8 cellular contexts compared by ENCODE assay signal in genomic region chr2:169141713-169142352, GRCh38.
DNase-seq lines count a peak whose midpoint lies in the region; ATAC-seq, FAIRE-seq and TF ChIP-seq lines count a peak whose summit lies in the region.

No MANE protein-coding gene starts in this region.

- POLR2A ChIA-PET in A673 (lab: Charles Lee; ENCODE audit: low non-redundant PET), result no interaction called here
- POLR2A ChIA-PET in Panc1 (lab: Charles Lee), result no interaction called here

- TF ChIP-seq CTCF in A673 (conservative IDR thresholded peaks at IDR 0.05; ENCODE audit: low read depth, low read length) (peak; percentile 83), Panc1 (IDR thresholded peaks at IDR 0.05) (peak; percentile 92), gastroesophageal sphincter (IDR thresholded peaks at IDR 0.05) (peak; percentile 26 to 63 (median 47)), uterus (IDR thresholded peaks at IDR 0.05) (peak; percentile 7 to 37 (median 24))

- H3K4me1 ChIP-seq in A673 (ENCODE audit: insufficient read depth, low read length, poor library complexity, severe bottlenecking) (no peaks in the 10 kb centered on the region), Panc1 (ENCODE audit: control insufficient read depth, insufficient read depth, low read length) (no peaks in the 10 kb centered on the region), gastroesophageal sphincter (no peaks in the 10 kb centered on the region), uterus (no peaks in the 10 kb centered on the region)

- CTCF ChIA-PET in A673 (lab: Charles Lee), result interaction anchor here (0.8 to 1.0 kb wide), 4 partner anchors 8 to 32 kb away, joined by 3 to 7 read pairs (median 5); no protein-coding TSS in a partner anchor
- CTCF ChIA-PET in Panc1 (lab: Charles Lee), result interaction anchor here (1.1 to 1.4 kb wide), 2 partner anchors 10 to 255 kb away, joined by 3 to 4 read pairs; no protein-coding TSS in a partner anchor

- H3K27ac ChIP-seq in A673 (ENCODE audit: low read depth, low read length, poor library complexity, severe bottlenecking), result no peak overlapping the region
- no peak overlapping the region for H3K27ac ChIP-seq in Panc1 (ENCODE audit: low read length)
- no peak overlapping the region for H3K27ac ChIP-seq in gastroesophageal sphincter
- H3K27ac ChIP-seq in uterus, result no peak overlapping the region

- H3K9me3 Mint-ChIP-seq in activated T-helper 1 cell treated with anti-CD3 and anti-CD28 coated beads, Interleukin-12 subunit alpha, Interleukin-12 subunit beta, Interleukin-2, Interleukin-4 antibody, amounts not matched to agents 30 ng/mL and 10 ng/mL and 1 ng/mL, durations not matched to agents 14 hours and 24 hours and 36 hours, result no peaks in the 10 kb centered on the region

- no peaks in the 10 kb centered on the region for H3K4me1 Mint-ChIP-seq in activated T-helper 1 cell treated with anti-CD3 and anti-CD28 coated beads, Interleukin-12 subunit alpha, Interleukin-12 subunit beta, Interleukin-2, Interleukin-4 antibody, amounts not matched to agents 30 ng/mL and 10 ng/mL and 1 ng/mL, durations not matched to agents 14 hours and 24 hours and 36 hours (ENCODE audit: low read depth)

- in situ Hi-C loops in Panc1 (cut with HindIII; ENCODE audit: low pct_unique_long_range_greater_than_20kb, low sequenced_read_pairs), result no loop called here

- no peaks in the 10 kb centered on the region for H3K36me3 Mint-ChIP-seq in activated T-helper 1 cell treated with anti-CD3 and anti-CD28 coated beads, Interleukin-12 subunit alpha, Interleukin-12 subunit beta, Interleukin-2, Interleukin-4 antibody, amounts not matched to agents 30 ng/mL and 10 ng/mL and 1 ng/mL, durations not matched to agents 14 hours and 24 hours and 36 hours (ENCODE audit: low read depth)

- no peak overlapping the region for H3K27ac Mint-ChIP-seq in activated T-helper 1 cell treated with anti-CD3 and anti-CD28 coated beads, Interleukin-12 subunit alpha, Interleukin-12 subunit beta, Interleukin-2, Interleukin-4 antibody, amounts not matched to agents 30 ng/mL and 10 ng/mL and 1 ng/mL, durations not matched to agents 14 hours and 24 hours and 36 hours

- FAIRE-seq in GM12892 (lab: Jason Lieb, UNC), result peak; percentile 91

- DNase-seq in A673 (ENCODE audit: low spot score) (peak; percentile 72), GM12892 (ENCODE audit: insufficient read length) (peak; percentile 24), Panc1 (ENCODE audit: low read depth, low spot score) (peak; percentile 52), pons (ENCODE audit: low spot score) (peak; percentile 53), uterus (peak in 1 of 2 donors; percentile 15)
- peak; percentile 30 for DNase-seq in activated T-helper 1 cell treated with anti-CD3 and anti-CD28 coated beads, Interleukin-12 subunit alpha, Interleukin-12 subunit beta, Interleukin-2, Interleukin-4 antibody, amounts not matched to agents 30 ng/mL and 10 ng/mL and 1 ng/mL, durations not matched to agents 14 hours and 24 hours and 36 hours (ENCODE audit: low spot score)

- H3K9me3 ChIP-seq in A673 (ENCODE audit: low read depth, low read length, poor library complexity, severe bottlenecking) (no peaks in the 10 kb centered on the region), Panc1 (ENCODE audit: control insufficient read depth, insufficient read depth, low read depth, low read length) (no peaks in the 10 kb centered on the region), gastroesophageal sphincter (no peaks in the 10 kb centered on the region), uterus (no peaks in the 10 kb centered on the region)

- peaks cover 5% of the 10 kb centered on the region for H3K27me3 Mint-ChIP-seq in activated T-helper 1 cell treated with anti-CD3 and anti-CD28 coated beads, Interleukin-12 subunit alpha, Interleukin-12 subunit beta, Interleukin-2, Interleukin-4 antibody, amounts not matched to agents 30 ng/mL and 10 ng/mL and 1 ng/mL, durations not matched to agents 14 hours and 24 hours and 36 hours (ENCODE audit: insufficient read depth)

- no peaks in the 10 kb centered on the region for H3K27me3 ChIP-seq in A673 (replicated peaks; ENCODE audit: insufficient read depth, low read depth, low read length, poor library complexity)
- H3K27me3 ChIP-seq in Panc1 (ENCODE audit: control insufficient read depth, insufficient read depth, low read length), result no peaks in the 10 kb centered on the region
- H3K27me3 ChIP-seq in gastroesophageal sphincter, result no peaks in the 10 kb centered on the region
- no peaks in the 10 kb centered on the region for H3K27me3 ChIP-seq in uterus

- TF ChIP-seq EP300 in gastroesophageal sphincter (IDR thresholded peaks at IDR 0.05), result no peak

- H3K36me3 ChIP-seq in A673 (ENCODE audit: insufficient read depth, low read length, poor library complexity, severe bottlenecking) (no peaks in the 10 kb centered on the region), Panc1 (ENCODE audit: control insufficient read depth, insufficient read depth, low read length) (no peaks in the 10 kb centered on the region), gastroesophageal sphincter (no peaks in the 10 kb centered on the region), uterus (no peaks in the 10 kb centered on the region)

- TF ChIP-seq POLR2A in GM12892 (IDR thresholded peaks at IDR 0.05; ENCODE audit: low read depth, low read length) (no peak), gastroesophageal sphincter (IDR thresholded peaks at IDR 0.05) (no peak), uterus (IDR thresholded peaks at IDR 0.05) (no peak)

- 33% methylated on average over 10 of the region's 10 CpGs; no CpG with 5 or more reads in 1 of the 2 donors for WGBS in gastroesophageal sphincter (ENCODE audit: low coverage in 1 of 2), 2 donors

- peak; percentile 61 for ATAC-seq in HG03521 (IDR thresholded peaks at IDR 0.05; ENCODE audit: unreplicated experiment)
- peak; percentile 82 for ATAC-seq in Panc1
- no peak for ATAC-seq in gastroesophageal sphincter

- intact Hi-C loops in A673 (cut with micrococcal nuclease; ENCODE audit: unreplicated experiment) (loop anchor here (2.0 to 5.0 kb wide), 2 partner anchors 35 to 181 kb away; no protein-coding TSS in a partner anchor), Panc1 (cut with micrococcal nuclease; ENCODE audit: unreplicated experiment) (no loop called here), uterus (cut with DNase I; ENCODE audit: low total_unique reads) (no loop called here)
- intact Hi-C loops in activated T-helper 1 cell treated with anti-CD3 and anti-CD28 coated beads, Interleukin-12 subunit alpha, Interleukin-12 subunit beta, Interleukin-2, Interleukin-4 antibody, amounts not matched to agents 30 ng/mL and 10 ng/mL and 1 ng/mL, durations not matched to agents 14 hours and 24 hours and 36 hours (cut with micrococcal nuclease), result loop anchor here (1.0 to 10.0 kb wide), 3 partner anchors 33 to 253 kb away; no protein-coding TSS in a partner anchor

- H3K4me3 ChIP-seq in A673 (ENCODE audit: low read depth, low read length, poor library complexity, severe bottlenecking) (no peak overlapping the region), Panc1 (ENCODE audit: low read depth in 2 of 2, low read length in 2 of 2) (no peak overlapping the region), gastroesophageal sphincter (no peak overlapping the region), uterus (no peak overlapping the region)

- BruUV-seq in A673 (replicated peaks; lab: Mats Ljungman, UMichigan), result no TSS peak
- no TSS peak for BruUV-seq in Panc1 (replicated peaks; lab: Mats Ljungman, UMichigan)

- no peak overlapping the region for H3K4me3 Mint-ChIP-seq in activated T-helper 1 cell treated with anti-CD3 and anti-CD28 coated beads, Interleukin-12 subunit alpha, Interleukin-12 subunit beta, Interleukin-2, Interleukin-4 antibody, amounts not matched to agents 30 ng/mL and 10 ng/mL and 1 ng/mL, durations not matched to agents 14 hours and 24 hours and 36 hours

Comparison
In these comparisons a context has a peak if more than half of its experiments do, and no peak if none do; other contexts are left out.
1. CTCF ChIP-seq: peak in every context shown above with its lines; median percentile 92 in Panc1; 83 in A673; 47 in gastroesophageal sphincter; 24 in uterus.
2. intact Hi-C loops: an anchor here in A673 (2.0 to 5.0 kb wide) and activated T-helper 1 cell treated with anti-CD3 and anti-CD28 coated beads, Interleukin-12 subunit alpha, Interleukin-12 subunit beta, Interleukin-2, Interleukin-4 antibody, amounts not matched to agents 30 ng/mL and 10 ng/mL and 1 ng/mL, durations not matched to agents 14 hours and 24 hours and 36 hours (1.0 to 10.0 kb wide); none called in Panc1 and uterus.